ENCODE assay signal across 19 cellular contexts in the genomic region with DNA sequence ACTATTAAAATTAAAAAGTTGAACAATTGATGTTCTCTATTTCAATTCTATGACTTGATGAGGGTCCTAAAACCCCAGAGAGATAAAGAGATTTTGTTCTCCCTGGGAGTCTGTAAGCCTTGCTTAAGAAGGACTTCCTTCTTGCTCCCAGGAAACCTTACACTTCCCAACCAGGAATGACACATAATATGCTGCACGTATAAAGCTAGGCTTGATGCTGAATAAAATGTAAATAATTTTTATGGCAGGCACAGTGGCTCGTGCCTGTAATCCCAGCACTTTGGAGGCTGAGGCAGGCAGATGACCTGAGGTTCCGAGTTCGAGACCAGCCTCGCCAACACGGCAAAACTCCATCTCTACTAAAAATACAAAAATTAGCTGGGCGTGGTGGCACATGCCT. TPM values are rescaled to one million over a fixed set of nuclear protein-coding genes. Genes with fewer than 3 reads are reported as not detected.
A peak's percentile ranks its signal among the peaks of the same experiment; 100 is the strongest.
DNase-seq lines count a peak whose midpoint lies in the region; ATAC-seq and TF ChIP-seq lines count a peak whose summit lies in the region.
"Had no signal": no experiment of that assay in that cellular context is flagged by ENCODE, and none has a peak within 500 bp of the region (broad histone marks: within the 10 kb centered on the region; RNA-seq: fewer than 3 reads in every experiment).

No MANE protein-coding gene starts in this region.

- H2AFZ ChIP-seq in GM23248, result no peak overlapping the region
- no peak overlapping the region for H2AFZ ChIP-seq in PC-3 (ENCODE audit: low read length)
- H2AFZ ChIP-seq in osteoblast (ENCODE audit: low read length), result no peak overlapping the region

- intact Hi-C loops in PC-3 (cut with micrococcal nuclease), result no loop called here

- H4K20me1 ChIP-seq in GM23248 (ENCODE audit: insufficient read depth), result no peaks in the 10 kb centered on the region
- H4K20me1 ChIP-seq in PC-3 (ENCODE audit: low read length), result no peaks in the 10 kb centered on the region
- H4K20me1 ChIP-seq in osteoblast (ENCODE audit: insufficient read depth, low read length), result no peaks in the 10 kb centered on the region

- peaks cover 26% of the 10 kb centered on the region for H3K4me1 ChIP-seq in GM23248 (ENCODE audit: insufficient read depth)
- H3K4me1 ChIP-seq in PC-3 (ENCODE audit: insufficient read depth, low read length), result peaks cover 35% of the 10 kb centered on the region
- peaks cover 21% of the 10 kb centered on the region for H3K4me1 ChIP-seq in osteoblast (ENCODE audit: insufficient read depth, low read length)
- H3K4me1 ChIP-seq: heart left ventricle, prostate gland had no signal

- H3K9me2 ChIP-seq in GM23248 (ENCODE audit: insufficient read depth) (no peaks in the 10 kb centered on the region), PC-3 (replicated peaks; ENCODE audit: low read length) (no peaks in the 10 kb centered on the region)

- ATAC-seq in PC-3 (peak; percentile 70), GM21381 (IDR thresholded peaks at IDR 0.05; ENCODE audit: unreplicated experiment) (no peak), GM21723 (IDR thresholded peaks at IDR 0.05; ENCODE audit: unreplicated experiment) (no peak)
- ATAC-seq: heart left ventricle, left ventricle myocardium superior, Right ventricle myocardium inferior had no signal

- no peaks in the 10 kb centered on the region for H3K27me3 ChIP-seq in GM23248 (replicated peaks; ENCODE audit: insufficient read depth)
- H3K27me3 ChIP-seq in PC-3 (ENCODE audit: low read length), result no peaks in the 10 kb centered on the region
- H3K27me3 ChIP-seq in osteoblast (ENCODE audit: insufficient read depth, low read length), result no peaks in the 10 kb centered on the region
- H3K27me3 ChIP-seq: heart left ventricle had no signal

- WGBS in GM23248 (ENCODE audit: low coverage in 1 of 2, low lambda C conversion rate in 2 of 2, missing lambda C conversion rate in 2 of 2), 2 experiments, result 70 to 72% methylated on average over 7 of the region's 7 CpGs

- H3K36me3 ChIP-seq in GM23248 (ENCODE audit: low read depth), result peaks cover 7% of the 10 kb centered on the region; the same call in 1 of the 2 replicates
- H3K36me3 ChIP-seq in PC-3 (ENCODE audit: low read depth, low read length), result no peaks in the 10 kb centered on the region
- no peaks in the 10 kb centered on the region for H3K36me3 ChIP-seq in osteoblast (ENCODE audit: insufficient read depth, low read length)
- H3K36me3 ChIP-seq: prostate gland had no signal

- H3K9me3 ChIP-seq in GM23248 (ENCODE audit: low read depth) (no peaks in the 10 kb centered on the region), PC-3 (ENCODE audit: low read length) (no peaks in the 10 kb centered on the region), osteoblast (ENCODE audit: low read depth, low read length) (no peaks in the 10 kb centered on the region)
- H3K9me3 ChIP-seq: prostate gland had no signal

- peak overlapping the region; percentile 71 for H3K9ac ChIP-seq in GM23248
- peak overlapping the region; percentile 32; the same call in 1 of the 2 replicates for H3K9ac ChIP-seq in PC-3 (ENCODE audit: low read length)

- POLR2A ChIA-PET in PC-3 (lab: Charles Lee; ENCODE audit: unreplicated experiment), result interaction anchor here (0.5 to 0.6 kb wide), 2 partner anchors 23 to 59 kb away, joined by 3 to 5 read pairs; no protein-coding TSS in a partner anchor

- no TSS peak for BruUV-seq in PC-3 (replicated peaks; lab: Mats Ljungman, UMichigan)

- DNase-seq in GM23248 (peak; percentile 55), PC-3 (peak; percentile 77), epithelial cell of prostate (ENCODE audit: low read depth, low spot score) (no peak), osteoblast (ENCODE audit: insufficient read length, low spot score, missing footprints) (no peak), NCI-H187 (lab: John Stamatoyannopoulos, UW) (no peak), COLO668 (lab: John Stamatoyannopoulos, UW; ENCODE audit: unreplicated experiment) (no peak)
- DNase-seq: activated CD4-positive, alpha-beta T cell treated with anti-CD3 and anti-CD28 coated beads, Interleukin-2, amount 10 ng/mL, durations not matched to agents 7 days and 5 days; activated naive CD8-positive, alpha-beta T cell treated with anti-CD3 and anti-CD28 coated beads, Interleukin-2, amount 10 ng/mL, durations not matched to agents 7 days and 5 days; DMS79 treated with DMSO at 0.1 percent for 48 hours; erythroblast; heart left ventricle; left ventricle myocardium superior; NCI-H1105 treated with DMSO at 0.1 percent for 48 hours; T-helper 1 cell; trophoblast cell had no signal

- TF ChIP-seq CTCF in PC-3 (conservative IDR thresholded peaks at IDR 0.05; ENCODE audit: low read depth, low read length), result no peak
- TF ChIP-seq CTCF in osteoblast (IDR thresholded peaks at IDR 0.05; ENCODE audit: extremely low read depth, low read depth, low read length), result no peak

- H3K79me2 ChIP-seq in GM23248 (ENCODE audit: insufficient read depth) (peaks cover 71% of the 10 kb centered on the region), PC-3 (ENCODE audit: low read length) (peaks cover 4% of the 10 kb centered on the region; the same call in 1 of the 2 replicates), osteoblast (ENCODE audit: insufficient read depth, low read length) (peaks cover 32% of the 10 kb centered on the region)

- in situ Hi-C loops in GM23248 (cut with MboI), result no loop called here

- H3K4me3 ChIP-seq in GM23248, result no peak overlapping the region
- H3K4me3 ChIP-seq in PC-3 (ENCODE audit: low read length), result no peak overlapping the region
- no peak overlapping the region for H3K4me3 ChIP-seq in osteoblast (ENCODE audit: insufficient read depth, low read length)
- H3K4me3 ChIP-seq: heart left ventricle, prostate gland had no signal

- H3K4me2 ChIP-seq in GM23248 (ENCODE audit: unreplicated experiment), result peak overlapping the region; percentile 79
- no peak overlapping the region for H3K4me2 ChIP-seq in PC-3 (ENCODE audit: low read length)
- H3K4me2 ChIP-seq in osteoblast (ENCODE audit: insufficient read depth, low read length), result no peak overlapping the region

- H3K27ac ChIP-seq in GM23248, result peak overlapping the region; percentile 92
- peak overlapping the region; percentile 76 for H3K27ac ChIP-seq in PC-3 (ENCODE audit: low read length)
- H3K27ac ChIP-seq in epithelial cell of prostate, result peak overlapping the region; percentile 91
- H3K27ac ChIP-seq in osteoblast (ENCODE audit: low read depth, low read length), result peak overlapping the region; percentile 87
- H3K27ac ChIP-seq: heart left ventricle, prostate gland had no signal

- H3F3A ChIP-seq in GM23248 (ENCODE audit: insufficient read depth) (peaks cover 31% of the 10 kb centered on the region), PC-3 (ENCODE audit: low read length, unreplicated experiment) (no peaks in the 10 kb centered on the region)

- CTCF ChIA-PET in PC-3 (lab: Charles Lee), result no interaction called here

RNA-seq across cellular contexts. Expression of a gene that starts 27.8 kb away (rescaled TPM):
- total RNA-seq in GM23248 (2014; rRNA removed; shearing (Covaris generic)), result 28.6 and 29.1 TPM in 2 replicates
- polyA plus RNA-seq in GM23248 (2016; fragmentation: Nextera tagmentation; extraction: Ambion mirVana), result 10.7 and 12.8 TPM in 2 replicates
- 29.9 and 32.4 TPM in 2 replicates for total RNA-seq in PC-3 (2014; rRNA removed)
- total RNA-seq in osteoblast, result 61.6 and 64.4 TPM in 2 replicates

Comparison
In these comparisons a context has a peak if more than half of its experiments do, and no peak if none do; other contexts are left out.
1. DNase-seq: peak in GM23248 (single experiment) and PC-3 (single experiment); none in epithelial cell of prostate (single experiment), osteoblast (single experiment), NCI-H187 (0 of 2) and COLO668 (single experiment).
2. Peak in every context shown above with its lines, with median percentiles within 50 percentile points of each other: H3K27ac ChIP-seq.